34 cellular contexts compared by ENCODE assay signal in genomic region chr6:33921745-33922144, GRCh38.
"Had no signal": no experiment of that assay in that cellular context is flagged by ENCODE, and none has a peak within 500 bp of the region (broad histone marks: within the 10 kb centered on the region; RNA-seq: fewer than 3 reads in every experiment).

No MANE protein-coding gene starts in this region.

- H3K4me1 ChIP-seq: esophagus muscularis mucosa, foreskin keratinocyte, gastrocnemius medialis, heart left ventricle had no signal

- H3K9me3 ChIP-seq: esophagus muscularis mucosa, gastrocnemius medialis, heart left ventricle had no signal

- DNase-seq: activated B cell treated with CpG ODN at 0.5 μM for 24 hours; activated CD4-positive, alpha-beta T cell treated with anti-CD3 and anti-CD28 coated beads for 48 hours; activated CD4-positive, alpha-beta T cell treated with anti-CD3 and anti-CD28 coated beads, Interleukin-2, amount 50 U/mL, for 1 hour; activated CD4-positive, alpha-beta T cell treated with anti-CD3 and anti-CD28 coated beads, Interleukin-2, amount 50 U/mL, for 48 hours; activated CD8-positive, alpha-beta memory T cell treated with anti-CD3 and anti-CD28 coated beads, Interleukin-2, amount 50 U/mL, for 48 hours; activated gamma-delta T cell; activated naive CD4-positive, alpha-beta T cell treated with anti-CD3 and anti-CD28 coated beads, Interleukin-2, amount 50 U/mL, for 16 hours; activated naive CD4-positive, alpha-beta T cell treated with Interleukin-2 at 50 U/mL for 16 hours; activated T-cell treated with anti-CD3 and anti-CD28 coated beads for 4 hours; activated T-cell treated with anti-CD3 and anti-CD28 coated beads, Interleukin-2, amount 50 U/mL, for 24 hours; activated T-cell treated with anti-CD3 and anti-CD28 coated beads, Interleukin-2, amount 50 U/mL, for 72 hours; amniotic stem cell; anterior cingulate cortex; brain microvascular endothelial cell; dorsolateral prefrontal cortex; effector memory CD4-positive, alpha-beta T cell; erythroblast; foreskin keratinocyte; gastrocnemius medialis; glutamatergic neuron; T-helper 1 cell; T-helper 17 cell; T1000; WERI-Rb-1 had no signal

- H3K36me3 ChIP-seq: brain microvascular endothelial cell, esophagus muscularis mucosa, gastrocnemius medialis, heart left ventricle, WERI-Rb-1 had no signal

- H3K4me3 ChIP-seq: coronary artery, dorsolateral prefrontal cortex, esophagus muscularis mucosa, gastrocnemius medialis, heart left ventricle had no signal

- H3K27ac ChIP-seq: brain microvascular endothelial cell, coronary artery, dorsolateral prefrontal cortex, esophagus muscularis mucosa, foreskin keratinocyte, gastrocnemius medialis, heart left ventricle had no signal

- H3K9me3 Mint-ChIP-seq: activated B cell treated with CpG ODN at 0.5 μM for 24 hours; activated T-cell treated with anti-CD3 and anti-CD28 coated beads, Interleukin-2, amount 50 U/mL, for 24 hours; activated T-cell treated with anti-CD3 and anti-CD28 coated beads, Interleukin-2, amount 50 U/mL, for 72 hours; central memory CD8-positive, alpha-beta T cell; dendritic cell treated with granulocyte-macrophage colony-stimulating factor and Interleukin-4, amounts not matched to agents 40 ng/mL and 50 ng/mL, for 4 days; T-helper 2 cell treated with Interferon-gamma antibody and Interleukin-4, amounts not matched to agents 5 μg/mL and 100 μg/mL, for 36 hours had no signal

- H3K27ac Mint-ChIP-seq: activated B cell treated with CpG ODN at 0.5 μM for 24 hours; activated T-cell treated with anti-CD3 and anti-CD28 coated beads, Interleukin-2, amount 50 U/mL, for 24 hours; activated T-cell treated with anti-CD3 and anti-CD28 coated beads, Interleukin-2, amount 50 U/mL, for 72 hours; dendritic cell treated with granulocyte-macrophage colony-stimulating factor and Interleukin-4, amounts not matched to agents 40 ng/mL and 50 ng/mL, for 4 days; T-helper 17 cell; T-helper 2 cell treated with Interferon-gamma antibody and Interleukin-4, amounts not matched to agents 5 μg/mL and 100 μg/mL, for 36 hours had no signal

- ATAC-seq: activated CD4-positive, CD25-positive, alpha-beta regulatory T cell treated with anti-CD3 and anti-CD28 coated beads, Interleukin-2, amount 50 U/mL, for 24 hours; activated T-cell treated with anti-CD3 and anti-CD28 coated beads, Interleukin-2, amount 50 U/mL, for 72 hours; foreskin keratinocyte; gastrocnemius medialis; heart left ventricle; T-helper 17 cell had no signal

- H3K27me3 Mint-ChIP-seq: activated B cell treated with CpG ODN at 0.5 μM for 24 hours; activated naive CD8-positive, alpha-beta T cell; activated T-cell treated with anti-CD3 and anti-CD28 coated beads, Interleukin-2, amount 50 U/mL, for 24 hours; central memory CD8-positive, alpha-beta T cell; T-helper 17 cell had no signal

- FAIRE-seq: astrocyte, bronchial epithelial cell had no signal

- H3K36me3 Mint-ChIP-seq: activated naive CD8-positive, alpha-beta T cell had no signal

- H3K27me3 ChIP-seq: brain microvascular endothelial cell, foreskin keratinocyte, gastrocnemius medialis had no signal

- H3K4me1 Mint-ChIP-seq: activated B cell treated with CpG ODN at 0.5 μM for 24 hours had no signal

- H3K4me3 Mint-ChIP-seq: activated B cell treated with CpG ODN at 0.5 μM for 24 hours; activated naive CD8-positive, alpha-beta T cell; activated T-cell treated with anti-CD3 and anti-CD28 coated beads, Interleukin-2, amount 50 U/mL, for 24 hours; activated T-cell treated with anti-CD3 and anti-CD28 coated beads, Interleukin-2, amount 50 U/mL, for 72 hours; central memory CD8-positive, alpha-beta T cell; dendritic cell treated with granulocyte-macrophage colony-stimulating factor and Interleukin-4, amounts not matched to agents 40 ng/mL and 50 ng/mL, for 4 days; T-helper 17 cell; T-helper 2 cell treated with Interferon-gamma antibody and Interleukin-4, amounts not matched to agents 5 μg/mL and 100 μg/mL, for 36 hours had no signal
